ENCODE assay signal across 1 cellular context in the genomic region with DNA sequence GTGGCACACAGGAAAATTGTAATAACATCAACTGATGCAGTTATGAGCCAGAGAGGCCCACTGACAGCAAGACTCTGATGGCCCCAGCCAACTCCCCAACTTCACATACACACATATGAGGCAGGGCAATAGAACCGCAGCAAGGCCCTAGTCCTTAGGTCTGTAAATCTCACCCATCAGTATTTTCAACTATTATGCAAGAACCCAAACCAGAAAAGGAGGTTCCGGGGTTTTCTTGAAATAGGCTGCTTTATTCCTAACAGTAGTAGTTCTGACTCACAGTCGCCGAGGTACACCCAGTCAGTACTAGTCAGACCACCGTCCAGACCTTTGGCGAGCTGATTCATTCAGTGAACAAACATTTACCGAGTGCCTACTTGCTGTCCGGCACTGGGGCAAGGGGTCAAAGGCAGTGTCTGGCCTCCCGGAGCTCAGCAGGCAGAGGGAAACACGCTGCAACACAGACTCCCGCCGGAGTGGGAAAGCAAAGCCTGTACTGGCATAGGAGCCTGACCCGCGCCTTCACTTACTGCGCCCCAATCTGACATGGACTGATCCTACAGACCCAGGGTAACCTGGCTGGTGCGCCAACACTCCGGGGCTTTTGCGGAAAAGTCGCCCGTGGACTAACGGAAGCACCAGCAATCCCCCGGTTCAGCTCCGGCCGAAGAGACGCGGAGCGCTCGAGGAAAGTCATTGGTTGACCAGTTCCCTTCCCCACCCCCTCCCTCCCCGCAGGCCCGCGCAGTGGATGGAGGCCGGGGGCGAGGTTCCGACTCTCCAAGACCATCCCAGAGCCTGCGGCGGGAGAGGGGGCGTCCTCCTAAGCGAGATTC.
TF ChIP-seq lines count a peak whose summit lies in the region.

No MANE protein-coding gene starts in this region.

TF ChIP-seq in WTC11, 78 proteins besides CTCF, POLR2A, EP300 and RAD21 (continued from another document):
- TF ChIP-seq, protein P1, sequence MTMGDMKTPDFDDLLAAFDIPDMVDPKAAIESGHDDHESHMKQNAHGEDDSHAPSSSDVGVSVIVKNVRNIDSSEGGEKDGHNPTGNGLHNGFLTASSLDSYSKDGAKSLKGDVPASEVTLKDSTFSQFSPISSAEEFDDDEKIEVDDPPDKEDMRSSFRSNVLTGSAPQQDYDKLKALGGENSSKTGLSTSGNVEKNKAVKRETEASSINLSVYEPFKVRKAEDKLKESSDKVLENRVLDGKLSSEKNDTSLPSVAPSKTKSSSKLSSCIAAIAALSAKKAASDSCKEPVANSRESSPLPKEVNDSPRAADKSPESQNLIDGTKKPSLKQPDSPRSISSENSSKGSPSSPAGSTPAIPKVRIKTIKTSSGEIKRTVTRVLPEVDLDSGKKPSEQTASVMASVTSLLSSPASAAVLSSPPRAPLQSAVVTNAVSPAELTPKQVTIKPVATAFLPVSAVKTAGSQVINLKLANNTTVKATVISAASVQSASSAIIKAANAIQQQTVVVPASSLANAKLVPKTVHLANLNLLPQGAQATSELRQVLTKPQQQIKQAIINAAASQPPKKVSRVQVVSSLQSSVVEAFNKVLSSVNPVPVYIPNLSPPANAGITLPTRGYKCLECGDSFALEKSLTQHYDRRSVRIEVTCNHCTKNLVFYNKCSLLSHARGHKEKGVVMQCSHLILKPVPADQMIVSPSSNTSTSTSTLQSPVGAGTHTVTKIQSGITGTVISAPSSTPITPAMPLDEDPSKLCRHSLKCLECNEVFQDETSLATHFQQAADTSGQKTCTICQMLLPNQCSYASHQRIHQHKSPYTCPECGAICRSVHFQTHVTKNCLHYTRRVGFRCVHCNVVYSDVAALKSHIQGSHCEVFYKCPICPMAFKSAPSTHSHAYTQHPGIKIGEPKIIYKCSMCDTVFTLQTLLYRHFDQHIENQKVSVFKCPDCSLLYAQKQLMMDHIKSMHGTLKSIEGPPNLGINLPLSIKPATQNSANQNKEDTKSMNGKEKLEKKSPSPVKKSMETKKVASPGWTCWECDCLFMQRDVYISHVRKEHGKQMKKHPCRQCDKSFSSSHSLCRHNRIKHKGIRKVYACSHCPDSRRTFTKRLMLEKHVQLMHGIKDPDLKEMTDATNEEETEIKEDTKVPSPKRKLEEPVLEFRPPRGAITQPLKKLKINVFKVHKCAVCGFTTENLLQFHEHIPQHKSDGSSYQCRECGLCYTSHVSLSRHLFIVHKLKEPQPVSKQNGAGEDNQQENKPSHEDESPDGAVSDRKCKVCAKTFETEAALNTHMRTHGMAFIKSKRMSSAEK (CRISPR knock-in tag; IDR thresholded peaks at IDR 0.05; ENCODE audit: borderline replicate concordance): no peak
- TF ChIP-seq ATF1 (CRISPR knock-in tag; IDR thresholded peaks at IDR 0.05) (no peak), CREB1 (CRISPR knock-in tag; IDR thresholded peaks at IDR 0.05) (no peak), CBFB (CRISPR knock-in tag; IDR thresholded peaks at IDR 0.05; ENCODE audit: low read depth) (no peak), SMAD4 (CRISPR knock-in tag; IDR thresholded peaks at IDR 0.05) (no peak), GABPB1 (CRISPR knock-in tag; IDR thresholded peaks at IDR 0.05) (peak; percentile 28; the same call in 1 of the 2 replicates), SOX15 (CRISPR knock-in tag; IDR thresholded peaks at IDR 0.05) (no peak), ATF2 (CRISPR knock-in tag; IDR thresholded peaks at IDR 0.05; ENCODE audit: borderline replicate concordance, low read depth) (no peak)
- TF ChIP-seq, protein P2, sequence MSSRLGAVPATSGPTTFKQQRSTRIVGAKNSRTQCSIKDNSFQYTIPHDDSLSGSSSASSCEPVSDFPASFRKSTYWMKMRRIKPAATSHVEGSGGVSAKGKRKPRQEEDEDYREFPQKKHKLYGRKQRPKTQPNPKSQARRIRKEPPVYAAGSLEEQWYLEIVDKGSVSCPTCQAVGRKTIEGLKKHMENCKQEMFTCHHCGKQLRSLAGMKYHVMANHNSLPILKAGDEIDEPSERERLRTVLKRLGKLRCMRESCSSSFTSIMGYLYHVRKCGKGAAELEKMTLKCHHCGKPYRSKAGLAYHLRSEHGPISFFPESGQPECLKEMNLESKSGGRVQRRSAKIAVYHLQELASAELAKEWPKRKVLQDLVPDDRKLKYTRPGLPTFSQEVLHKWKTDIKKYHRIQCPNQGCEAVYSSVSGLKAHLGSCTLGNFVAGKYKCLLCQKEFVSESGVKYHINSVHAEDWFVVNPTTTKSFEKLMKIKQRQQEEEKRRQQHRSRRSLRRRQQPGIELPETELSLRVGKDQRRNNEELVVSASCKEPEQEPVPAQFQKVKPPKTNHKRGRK (CRISPR knock-in tag; IDR thresholded peaks at IDR 0.05; ENCODE audit: borderline replicate concordance): no peak
